1 cellular context compared by ENCODE assay signal in the genomic region with DNA sequence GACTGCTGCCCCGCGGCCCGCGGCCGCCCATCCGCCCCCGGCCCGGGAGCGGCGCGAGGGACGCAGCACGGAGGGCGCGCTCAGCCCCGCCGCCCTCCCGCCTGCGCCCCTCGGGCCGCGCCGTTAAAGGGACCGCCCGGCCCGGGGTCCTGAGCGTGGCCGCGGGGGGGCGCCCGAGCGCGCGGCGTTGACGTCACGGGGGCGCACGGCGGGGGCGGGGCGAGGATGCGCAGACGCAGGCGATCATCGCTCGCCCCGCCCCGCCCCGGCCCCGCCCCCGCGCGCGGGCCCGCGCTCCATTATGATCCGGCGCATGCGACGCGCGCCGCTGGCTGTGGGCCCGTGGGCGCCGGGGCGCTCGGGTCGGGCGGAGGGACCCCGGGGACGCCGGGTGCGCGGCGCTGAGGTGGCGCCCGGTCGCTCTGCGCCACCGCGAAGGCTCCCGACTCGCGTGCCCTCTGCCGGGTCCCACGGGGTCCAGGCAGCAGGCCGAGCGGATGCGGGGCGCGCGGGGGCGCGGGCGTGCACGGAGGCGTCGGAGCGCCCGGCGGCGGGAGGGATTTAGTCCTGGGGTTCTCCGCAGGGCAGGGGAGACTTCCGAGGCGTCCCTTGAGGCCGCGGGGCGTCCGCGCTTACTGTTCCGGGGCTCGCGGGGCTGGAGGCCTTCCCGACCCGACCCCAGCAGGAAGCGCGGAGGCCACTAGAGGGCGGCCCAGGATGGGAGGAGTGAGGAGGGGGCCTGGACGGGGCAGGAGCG.
TF ChIP-seq lines count a peak whose summit lies in the region.

A gene (minus strand): TSS at position 163 of the 757 bp plus-strand sequence. CDS start 353 bp downstream, outside the sequence.

TF ChIP-seq in GM12878, 131 proteins besides CTCF, POLR2A, EP300 and RAD21 (continued from another document and continues in another):
- TF ChIP-seq, protein P1, sequence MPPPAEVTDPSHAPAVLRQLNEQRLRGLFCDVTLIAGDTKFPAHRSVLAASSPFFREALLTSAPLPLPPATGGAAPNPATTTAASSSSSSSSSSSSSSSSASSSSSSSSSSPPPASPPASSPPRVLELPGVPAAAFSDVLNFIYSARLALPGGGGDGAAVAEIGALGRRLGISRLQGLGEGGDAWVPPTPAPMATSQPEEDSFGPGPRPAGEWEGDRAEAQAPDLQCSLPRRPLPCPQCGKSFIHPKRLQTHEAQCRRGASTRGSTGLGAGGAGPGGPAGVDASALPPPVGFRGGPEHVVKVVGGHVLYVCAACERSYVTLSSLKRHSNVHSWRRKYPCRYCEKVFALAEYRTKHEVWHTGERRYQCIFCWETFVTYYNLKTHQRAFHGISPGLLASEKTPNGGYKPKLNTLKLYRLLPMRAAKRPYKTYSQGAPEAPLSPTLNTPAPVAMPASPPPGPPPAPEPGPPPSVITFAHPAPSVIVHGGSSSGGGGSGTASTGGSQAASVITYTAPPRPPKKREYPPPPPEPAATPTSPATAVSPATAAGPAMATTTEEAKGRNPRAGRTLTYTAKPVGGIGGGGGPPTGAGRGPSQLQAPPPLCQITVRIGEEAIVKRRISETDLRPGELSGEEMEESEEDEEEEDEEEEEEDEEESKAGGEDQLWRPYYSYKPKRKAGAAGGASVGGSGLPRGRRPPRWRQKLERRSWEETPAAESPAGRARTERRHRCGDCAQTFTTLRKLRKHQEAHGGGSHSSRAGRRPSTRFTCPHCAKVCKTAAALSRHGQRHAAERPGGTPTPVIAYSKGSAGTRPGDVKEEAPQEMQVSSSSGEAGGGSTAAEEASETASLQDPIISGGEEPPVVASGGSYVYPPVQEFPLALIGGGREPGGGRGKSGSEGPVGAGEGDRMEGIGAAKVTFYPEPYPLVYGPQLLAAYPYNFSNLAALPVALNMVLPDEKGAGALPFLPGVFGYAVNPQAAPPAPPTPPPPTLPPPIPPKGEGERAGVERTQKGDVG (CRISPR knock-in tag; IDR thresholded peaks at IDR 0.05): no peak
- TF ChIP-seq, protein P2, sequence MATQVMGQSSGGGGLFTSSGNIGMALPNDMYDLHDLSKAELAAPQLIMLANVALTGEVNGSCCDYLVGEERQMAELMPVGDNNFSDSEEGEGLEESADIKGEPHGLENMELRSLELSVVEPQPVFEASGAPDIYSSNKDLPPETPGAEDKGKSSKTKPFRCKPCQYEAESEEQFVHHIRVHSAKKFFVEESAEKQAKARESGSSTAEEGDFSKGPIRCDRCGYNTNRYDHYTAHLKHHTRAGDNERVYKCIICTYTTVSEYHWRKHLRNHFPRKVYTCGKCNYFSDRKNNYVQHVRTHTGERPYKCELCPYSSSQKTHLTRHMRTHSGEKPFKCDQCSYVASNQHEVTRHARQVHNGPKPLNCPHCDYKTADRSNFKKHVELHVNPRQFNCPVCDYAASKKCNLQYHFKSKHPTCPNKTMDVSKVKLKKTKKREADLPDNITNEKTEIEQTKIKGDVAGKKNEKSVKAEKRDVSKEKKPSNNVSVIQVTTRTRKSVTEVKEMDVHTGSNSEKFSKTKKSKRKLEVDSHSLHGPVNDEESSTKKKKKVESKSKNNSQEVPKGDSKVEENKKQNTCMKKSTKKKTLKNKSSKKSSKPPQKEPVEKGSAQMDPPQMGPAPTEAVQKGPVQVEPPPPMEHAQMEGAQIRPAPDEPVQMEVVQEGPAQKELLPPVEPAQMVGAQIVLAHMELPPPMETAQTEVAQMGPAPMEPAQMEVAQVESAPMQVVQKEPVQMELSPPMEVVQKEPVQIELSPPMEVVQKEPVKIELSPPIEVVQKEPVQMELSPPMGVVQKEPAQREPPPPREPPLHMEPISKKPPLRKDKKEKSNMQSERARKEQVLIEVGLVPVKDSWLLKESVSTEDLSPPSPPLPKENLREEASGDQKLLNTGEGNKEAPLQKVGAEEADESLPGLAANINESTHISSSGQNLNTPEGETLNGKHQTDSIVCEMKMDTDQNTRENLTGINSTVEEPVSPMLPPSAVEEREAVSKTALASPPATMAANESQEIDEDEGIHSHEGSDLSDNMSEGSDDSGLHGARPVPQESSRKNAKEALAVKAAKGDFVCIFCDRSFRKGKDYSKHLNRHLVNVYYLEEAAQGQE (IDR thresholded peaks at IDR 0.05; ENCODE audit: low read depth, low read length): no peak
- TF ChIP-seq ZNF207 (IDR thresholded peaks at IDR 0.05; ENCODE audit: borderline replicate concordance): peak; percentile 59; the same call in 1 of the 2 replicates
- TF ChIP-seq EGR1 (IDR thresholded peaks at IDR 0.05; ENCODE audit: borderline replicate concordance in 1 of 2, low read depth in 2 of 2, low read length in 2 of 2): peak; percentile 4 to 50; a peak in 2 of 3 replicates
- TF ChIP-seq SRF (IDR thresholded peaks at IDR 0.05; ENCODE audit: low read depth in 2 of 2, low read length in 2 of 2): no peak
- TF ChIP-seq, protein P3, sequence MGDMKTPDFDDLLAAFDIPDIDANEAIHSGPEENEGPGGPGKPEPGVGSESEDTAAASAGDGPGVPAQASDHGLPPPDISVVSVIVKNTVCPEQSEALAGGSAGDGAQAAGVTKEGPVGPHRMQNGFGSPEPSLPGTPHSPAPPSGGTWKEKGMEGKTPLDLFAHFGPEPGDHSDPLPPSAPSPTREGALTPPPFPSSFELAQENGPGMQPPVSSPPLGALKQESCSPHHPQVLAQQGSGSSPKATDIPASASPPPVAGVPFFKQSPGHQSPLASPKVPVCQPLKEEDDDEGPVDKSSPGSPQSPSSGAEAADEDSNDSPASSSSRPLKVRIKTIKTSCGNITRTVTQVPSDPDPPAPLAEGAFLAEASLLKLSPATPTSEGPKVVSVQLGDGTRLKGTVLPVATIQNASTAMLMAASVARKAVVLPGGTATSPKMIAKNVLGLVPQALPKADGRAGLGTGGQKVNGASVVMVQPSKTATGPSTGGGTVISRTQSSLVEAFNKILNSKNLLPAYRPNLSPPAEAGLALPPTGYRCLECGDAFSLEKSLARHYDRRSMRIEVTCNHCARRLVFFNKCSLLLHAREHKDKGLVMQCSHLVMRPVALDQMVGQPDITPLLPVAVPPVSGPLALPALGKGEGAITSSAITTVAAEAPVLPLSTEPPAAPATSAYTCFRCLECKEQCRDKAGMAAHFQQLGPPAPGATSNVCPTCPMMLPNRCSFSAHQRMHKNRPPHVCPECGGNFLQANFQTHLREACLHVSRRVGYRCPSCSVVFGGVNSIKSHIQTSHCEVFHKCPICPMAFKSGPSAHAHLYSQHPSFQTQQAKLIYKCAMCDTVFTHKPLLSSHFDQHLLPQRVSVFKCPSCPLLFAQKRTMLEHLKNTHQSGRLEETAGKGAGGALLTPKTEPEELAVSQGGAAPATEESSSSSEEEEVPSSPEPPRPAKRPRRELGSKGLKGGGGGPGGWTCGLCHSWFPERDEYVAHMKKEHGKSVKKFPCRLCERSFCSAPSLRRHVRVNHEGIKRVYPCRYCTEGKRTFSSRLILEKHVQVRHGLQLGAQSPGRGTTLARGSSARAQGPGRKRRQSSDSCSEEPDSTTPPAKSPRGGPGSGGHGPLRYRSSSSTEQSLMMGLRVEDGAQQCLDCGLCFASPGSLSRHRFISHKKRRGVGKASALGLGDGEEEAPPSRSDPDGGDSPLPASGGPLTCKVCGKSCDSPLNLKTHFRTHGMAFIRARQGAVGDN (IDR thresholded peaks at IDR 0.05): peak; percentile 70
- TF ChIP-seq, protein P4, sequence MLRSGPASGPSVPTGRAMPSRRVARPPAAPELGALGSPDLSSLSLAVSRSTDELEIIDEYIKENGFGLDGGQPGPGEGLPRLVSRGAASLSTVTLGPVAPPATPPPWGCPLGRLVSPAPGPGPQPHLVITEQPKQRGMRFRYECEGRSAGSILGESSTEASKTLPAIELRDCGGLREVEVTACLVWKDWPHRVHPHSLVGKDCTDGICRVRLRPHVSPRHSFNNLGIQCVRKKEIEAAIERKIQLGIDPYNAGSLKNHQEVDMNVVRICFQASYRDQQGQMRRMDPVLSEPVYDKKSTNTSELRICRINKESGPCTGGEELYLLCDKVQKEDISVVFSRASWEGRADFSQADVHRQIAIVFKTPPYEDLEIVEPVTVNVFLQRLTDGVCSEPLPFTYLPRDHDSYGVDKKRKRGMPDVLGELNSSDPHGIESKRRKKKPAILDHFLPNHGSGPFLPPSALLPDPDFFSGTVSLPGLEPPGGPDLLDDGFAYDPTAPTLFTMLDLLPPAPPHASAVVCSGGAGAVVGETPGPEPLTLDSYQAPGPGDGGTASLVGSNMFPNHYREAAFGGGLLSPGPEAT (IDR thresholded peaks at IDR 0.05; ENCODE audit: low read depth): no peak
- no peak for TF ChIP-seq TAF1 (IDR thresholded peaks at IDR 0.05; ENCODE audit: borderline replicate concordance, low read depth, low read length)
- peak; percentile 35; the same call in 1 of the 2 replicates for TF ChIP-seq NR2C1 (IDR thresholded peaks at IDR 0.05)
- no peak for TF ChIP-seq WRNIP1 (IDR thresholded peaks at IDR 0.05; ENCODE audit: borderline replicate concordance, low read depth, low read length)
- TF ChIP-seq, protein P5, sequence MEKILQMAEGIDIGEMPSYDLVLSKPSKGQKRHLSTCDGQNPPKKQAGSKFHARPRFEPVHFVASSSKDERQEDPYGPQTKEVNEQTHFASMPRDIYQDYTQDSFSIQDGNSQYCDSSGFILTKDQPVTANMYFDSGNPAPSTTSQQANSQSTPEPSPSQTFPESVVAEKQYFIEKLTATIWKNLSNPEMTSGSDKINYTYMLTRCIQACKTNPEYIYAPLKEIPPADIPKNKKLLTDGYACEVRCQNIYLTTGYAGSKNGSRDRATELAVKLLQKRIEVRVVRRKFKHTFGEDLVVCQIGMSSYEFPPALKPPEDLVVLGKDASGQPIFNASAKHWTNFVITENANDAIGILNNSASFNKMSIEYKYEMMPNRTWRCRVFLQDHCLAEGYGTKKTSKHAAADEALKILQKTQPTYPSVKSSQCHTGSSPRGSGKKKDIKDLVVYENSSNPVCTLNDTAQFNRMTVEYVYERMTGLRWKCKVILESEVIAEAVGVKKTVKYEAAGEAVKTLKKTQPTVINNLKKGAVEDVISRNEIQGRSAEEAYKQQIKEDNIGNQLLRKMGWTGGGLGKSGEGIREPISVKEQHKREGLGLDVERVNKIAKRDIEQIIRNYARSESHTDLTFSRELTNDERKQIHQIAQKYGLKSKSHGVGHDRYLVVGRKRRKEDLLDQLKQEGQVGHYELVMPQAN (conservative IDR thresholded peaks at IDR 0.05): peak; percentile 83
- no peak; the same call in 1 of the 2 replicates for TF ChIP-seq STAT1 (conservative IDR thresholded peaks at IDR 0.05)
- 0 out of 2 replicates have a peak, but pooled peaks have one; percentile 62 for TF ChIP-seq ZSCAN29 (IDR thresholded peaks at IDR 0.05)
- no peak for TF ChIP-seq RELA (IDR thresholded peaks at IDR 0.05; ENCODE audit: borderline replicate concordance, partially characterized antibody)
- TF ChIP-seq ZNF217 (IDR thresholded peaks at IDR 0.05): peak; percentile 83
- TF ChIP-seq MEF2B (IDR thresholded peaks at IDR 0.05; ENCODE audit: partially characterized antibody, poor library complexity, severe bottlenecking): peak; percentile 33
- peak; percentile 28; the same call in 1 of the 2 replicates for TF ChIP-seq HCFC1 (IDR thresholded peaks at IDR 0.05; ENCODE audit: low read length)
- TF ChIP-seq, protein P6, sequence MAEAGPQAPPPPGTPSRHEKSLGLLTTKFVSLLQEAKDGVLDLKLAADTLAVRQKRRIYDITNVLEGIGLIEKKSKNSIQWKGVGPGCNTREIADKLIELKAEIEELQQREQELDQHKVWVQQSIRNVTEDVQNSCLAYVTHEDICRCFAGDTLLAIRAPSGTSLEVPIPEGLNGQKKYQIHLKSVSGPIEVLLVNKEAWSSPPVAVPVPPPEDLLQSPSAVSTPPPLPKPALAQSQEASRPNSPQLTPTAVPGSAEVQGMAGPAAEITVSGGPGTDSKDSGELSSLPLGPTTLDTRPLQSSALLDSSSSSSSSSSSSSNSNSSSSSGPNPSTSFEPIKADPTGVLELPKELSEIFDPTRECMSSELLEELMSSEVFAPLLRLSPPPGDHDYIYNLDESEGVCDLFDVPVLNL (IDR thresholded peaks at IDR 0.05; ENCODE audit: low read depth, low read length): no peak
- peak; percentile 69 for TF ChIP-seq KLF5 (IDR thresholded peaks at IDR 0.05; ENCODE audit: partially characterized antibody)
- no peak for TF ChIP-seq CBX5 (IDR thresholded peaks at IDR 0.05; ENCODE audit: low read depth)
- peak; percentile 84; the same call in 1 of the 2 replicates for TF ChIP-seq RB1 (IDR thresholded peaks at IDR 0.05; ENCODE audit: borderline replicate concordance)
- TF ChIP-seq JUNB (IDR thresholded peaks at IDR 0.05): no peak
- TF ChIP-seq TARDBP (IDR thresholded peaks at IDR 0.05; ENCODE audit: borderline replicate concordance): peak; percentile 15; the same call in 1 of the 2 replicates
- no peak for TF ChIP-seq CEBPB (IDR thresholded peaks at IDR 0.05; ENCODE audit: borderline replicate concordance in 1 of 2, low read depth in 2 of 2, low read length in 2 of 2)
- TF ChIP-seq CREM (IDR thresholded peaks at IDR 0.05; ENCODE audit: low read depth): peak; percentile 74; the same call in 1 of the 2 replicates
- no peak for TF ChIP-seq HDGF (IDR thresholded peaks at IDR 0.05)
- no peak for TF ChIP-seq POLR2AphosphoS5 (IDR thresholded peaks at IDR 0.05; ENCODE audit: low read length)
- TF ChIP-seq FOXM1 (IDR thresholded peaks at IDR 0.05; ENCODE audit: low read depth, low read length): no peak
- no peak for TF ChIP-seq SREBF2 (IDR thresholded peaks at IDR 0.05; ENCODE audit: low read length)
- no peak for TF ChIP-seq ZNF384 (IDR thresholded peaks at IDR 0.05; ENCODE audit: borderline replicate concordance, low read depth, low read length)
- TF ChIP-seq, protein P7, sequence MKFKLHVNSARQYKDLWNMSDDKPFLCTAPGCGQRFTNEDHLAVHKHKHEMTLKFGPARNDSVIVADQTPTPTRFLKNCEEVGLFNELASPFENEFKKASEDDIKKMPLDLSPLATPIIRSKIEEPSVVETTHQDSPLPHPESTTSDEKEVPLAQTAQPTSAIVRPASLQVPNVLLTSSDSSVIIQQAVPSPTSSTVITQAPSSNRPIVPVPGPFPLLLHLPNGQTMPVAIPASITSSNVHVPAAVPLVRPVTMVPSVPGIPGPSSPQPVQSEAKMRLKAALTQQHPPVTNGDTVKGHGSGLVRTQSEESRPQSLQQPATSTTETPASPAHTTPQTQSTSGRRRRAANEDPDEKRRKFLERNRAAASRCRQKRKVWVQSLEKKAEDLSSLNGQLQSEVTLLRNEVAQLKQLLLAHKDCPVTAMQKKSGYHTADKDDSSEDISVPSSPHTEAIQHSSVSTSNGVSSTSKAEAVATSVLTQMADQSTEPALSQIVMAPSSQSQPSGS (IDR thresholded peaks at IDR 0.05; ENCODE audit: low read length): no peak
- peak; percentile 92 for TF ChIP-seq DPF2 (IDR thresholded peaks at IDR 0.05)
- TF ChIP-seq SMARCA5 (IDR thresholded peaks at IDR 0.05): peak; percentile 70
- TF ChIP-seq NR2F1 (conservative IDR thresholded peaks at IDR 0.05): peak; percentile 87
- TF ChIP-seq, protein P8, sequence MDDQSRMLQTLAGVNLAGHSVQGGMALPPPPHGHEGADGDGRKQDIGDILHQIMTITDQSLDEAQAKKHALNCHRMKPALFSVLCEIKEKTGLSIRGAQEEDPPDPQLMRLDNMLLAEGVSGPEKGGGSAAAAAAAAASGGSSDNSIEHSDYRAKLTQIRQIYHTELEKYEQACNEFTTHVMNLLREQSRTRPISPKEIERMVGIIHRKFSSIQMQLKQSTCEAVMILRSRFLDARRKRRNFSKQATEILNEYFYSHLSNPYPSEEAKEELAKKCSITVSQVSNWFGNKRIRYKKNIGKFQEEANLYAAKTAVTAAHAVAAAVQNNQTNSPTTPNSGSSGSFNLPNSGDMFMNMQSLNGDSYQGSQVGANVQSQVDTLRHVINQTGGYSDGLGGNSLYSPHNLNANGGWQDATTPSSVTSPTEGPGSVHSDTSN (IDR thresholded peaks at IDR 0.05; ENCODE audit: insufficient replicate concordance, low read depth, low read length): no peak
